18 cellular contexts compared by ENCODE assay signal in the genomic region with DNA sequence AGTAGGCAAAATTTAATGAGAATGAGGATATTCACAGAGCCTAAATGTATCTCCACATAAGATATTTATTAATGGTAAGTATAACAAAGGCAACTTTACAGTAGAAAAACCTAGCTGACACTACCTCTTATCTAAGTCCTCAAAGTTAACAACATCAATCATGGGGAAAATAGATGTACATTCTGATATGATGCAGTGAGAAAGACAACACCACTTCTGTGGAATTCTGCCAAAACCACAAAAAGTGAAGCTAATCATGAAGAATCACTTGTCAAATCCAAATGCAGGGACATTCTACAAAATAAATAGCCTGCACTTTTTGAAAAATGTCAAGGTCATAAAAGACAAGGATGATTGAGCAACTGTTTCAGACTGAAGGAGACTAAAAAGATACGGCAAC. TPM values are rescaled to one million over a fixed set of nuclear protein-coding genes. Genes with fewer than 3 reads are reported as not detected.
DNase-seq lines count a peak whose midpoint lies in the region; FAIRE-seq and TF ChIP-seq lines count a peak whose summit lies in the region.
"Had no signal": no experiment of that assay in that cellular context is flagged by ENCODE, and none has a peak within 500 bp of the region (broad histone marks: within the 10 kb centered on the region; RNA-seq: fewer than 3 reads in every experiment).

No MANE protein-coding gene starts in this region.

- no peak overlapping the region for H2AFZ ChIP-seq in SK-N-SH (ENCODE audit: low read depth)
- no peak overlapping the region for H2AFZ ChIP-seq in keratinocyte (ENCODE audit: control insufficient read depth, low read length)
- H2AFZ ChIP-seq: GM23338 had no signal

- H3K4me3 ChIP-seq in HEK293 (ENCODE audit: low read depth, low read length) (no peak overlapping the region), SK-N-SH (ENCODE audit: low read depth in 2 of 2, low read length in 1 of 2) (no peak overlapping the region), keratinocyte (ENCODE audit: control insufficient read depth in 2 of 3, extremely low read depth in 1 of 3, insufficient read depth in 2 of 3, low read depth in 1 of 3, low read length in 3 of 3) (no peak overlapping the region)
- H3K4me3 ChIP-seq: BLaER1 treated with 17β-estradiol and CSF1 and Interleukin-3, amounts not matched to agents 10 nM and 100 nM; GM23338; HAP-1 had no signal

- CTCF ChIA-PET in HEK293 (lab: Yijun Ruan, JAX) (no interaction called here), SK-N-SH (lab: Yijun Ruan, JAX) (no interaction called here)

- peak; percentile 5 for FAIRE-seq in keratinocyte (lab: Jason Lieb, UNC)
- FAIRE-seq: G401.6, GM12891, HepG2, HTR-8/SVneo had no signal

- no peaks in the 10 kb centered on the region for H3K9me2 ChIP-seq in SK-N-SH

- intact Hi-C loops in posterior cingulate gyrus (cut with DNase I): no loop called here

- TF ChIP-seq CTCF in HEK293 (tag by site-specific recombination; IDR thresholded peaks at IDR 0.05): no peak
- no peak for TF ChIP-seq CTCF in SK-N-SH (IDR thresholded peaks at IDR 0.05)
- no peak for TF ChIP-seq CTCF in keratinocyte (optimal IDR thresholded peaks at IDR 0.05 in 1 of 3, IDR thresholded peaks at IDR 0.05 in 1 of 3, conservative IDR thresholded peaks at IDR 0.05 in 1 of 3; ENCODE audit: extremely low read depth in 1 of 3, insufficient read depth in 2 of 3, low read length in 3 of 3)

- H3K9ac ChIP-seq in SK-N-SH (no peak overlapping the region), keratinocyte (ENCODE audit: control insufficient read depth, extremely low read depth, insufficient read depth, low read length) (no peak overlapping the region)
- H3K9ac ChIP-seq: BLaER1 treated with 17β-estradiol and CSF1 and Interleukin-3, amounts not matched to agents 10 nM and 100 nM had no signal

- H3K27me3 ChIP-seq in SK-N-SH (ENCODE audit: insufficient read depth): no peaks in the 10 kb centered on the region; the same call in 1 of the 2 replicates
- no peaks in the 10 kb centered on the region for H3K27me3 ChIP-seq in keratinocyte (ENCODE audit: control insufficient read depth, extremely low read depth, insufficient read depth, low read length)
- H3K27me3 ChIP-seq: BLaER1 treated with 17β-estradiol and CSF1 and Interleukin-3, amounts not matched to agents 10 nM and 100 nM had no signal

- DNase-seq in COLO829 (ENCODE audit: low spot score) (peak; percentile 47), SK-N-SH (no peak), keratinocyte (ENCODE audit: low read depth, low spot score) (no peak), NCI-H2029 (lab: John Stamatoyannopoulos, UW) (no peak), GOT3 (lab: John Stamatoyannopoulos, UW) (no peak), posterior cingulate gyrus (no peak)
- DNase-seq: CD4-positive, CD25-positive, alpha-beta regulatory T cell; DMS79; EL; HFFc6 had no signal

- 13% methylated on average over 1 of the region's 1 CpG for WGBS in SK-N-SH (ENCODE audit: low lambda C conversion rate)

- no peaks in the 10 kb centered on the region for H3K9me1 ChIP-seq in keratinocyte (ENCODE audit: control insufficient read depth, extremely low read depth, insufficient read depth, low read length)

- no peak for TF ChIP-seq EP300 in SK-N-SH (IDR thresholded peaks at IDR 0.05; ENCODE audit: borderline replicate concordance in 1 of 2, low read depth in 1 of 2, low read length in 1 of 2)

- no peaks in the 10 kb centered on the region for H3K36me3 ChIP-seq in HEK293 (ENCODE audit: control insufficient read depth in 2 of 2, insufficient read depth in 1 of 2, low read length in 2 of 2)
- no peaks in the 10 kb centered on the region for H3K36me3 ChIP-seq in SK-N-SH (replicated peaks in 1 of 2; ENCODE audit: control insufficient read depth in 1 of 2, insufficient read depth in 2 of 2, low read length in 1 of 2)
- H3K36me3 ChIP-seq in keratinocyte (ENCODE audit: control insufficient read depth in 2 of 2, extremely low read depth in 1 of 2, insufficient read depth in 2 of 2, low read length in 2 of 2): no peaks in the 10 kb centered on the region
- H3K36me3 ChIP-seq: BLaER1 treated with 17β-estradiol and CSF1 and Interleukin-3, amounts not matched to agents 10 nM and 100 nM; HAP-1 had no signal

- H3K79me2 ChIP-seq in SK-N-SH (ENCODE audit: insufficient read depth) (no peaks in the 10 kb centered on the region), keratinocyte (ENCODE audit: control insufficient read depth, insufficient read depth, low read length) (no peaks in the 10 kb centered on the region)

- H3F3A ChIP-seq in SK-N-SH (replicated peaks; ENCODE audit: insufficient read depth): no peaks in the 10 kb centered on the region

- H3K4me2 ChIP-seq in SK-N-SH: no peak overlapping the region
- no peak overlapping the region for H3K4me2 ChIP-seq in keratinocyte (ENCODE audit: control insufficient read depth, extremely low read depth, insufficient read depth, low read depth, low read length)
- H3K4me2 ChIP-seq: BLaER1 treated with 17β-estradiol and CSF1 and Interleukin-3, amounts not matched to agents 10 nM and 100 nM; GM23338 had no signal

- no peaks in the 10 kb centered on the region for H4K20me1 ChIP-seq in SK-N-SH (ENCODE audit: insufficient read depth)
- no peaks in the 10 kb centered on the region for H4K20me1 ChIP-seq in keratinocyte (ENCODE audit: control insufficient read depth, extremely low read depth, insufficient read depth, low read length)
- H4K20me1 ChIP-seq: BLaER1 treated with 17β-estradiol and CSF1 and Interleukin-3, amounts not matched to agents 10 nM and 100 nM had no signal

- no peak overlapping the region for H3K27ac ChIP-seq in HEK293 (ENCODE audit: extremely low read depth, low read depth, low read length)
- no peak overlapping the region for H3K27ac ChIP-seq in SK-N-SH (ENCODE audit: low read depth in 2 of 2, low read length in 1 of 2)
- H3K27ac ChIP-seq in keratinocyte (ENCODE audit: control insufficient read depth, insufficient read depth, low read length): no peak overlapping the region
- H3K27ac ChIP-seq: BLaER1 treated with 17β-estradiol and CSF1 and Interleukin-3, amounts not matched to agents 10 nM and 100 nM had no signal

- H3K9me3 ChIP-seq in HEK293 (ENCODE audit: control insufficient read depth, insufficient read depth, low read depth, low read length): no peaks in the 10 kb centered on the region
- no peaks in the 10 kb centered on the region for H3K9me3 ChIP-seq in SK-N-SH
- no peaks in the 10 kb centered on the region for H3K9me3 ChIP-seq in keratinocyte (ENCODE audit: control insufficient read depth, low read depth, low read length)
- H3K9me3 ChIP-seq: HAP-1 had no signal

- no peak for TF ChIP-seq RAD21 in SK-N-SH (IDR thresholded peaks at IDR 0.05; ENCODE audit: low read length)

- POLR2A ChIA-PET in HEK293 (lab: Yijun Ruan, JAX): no interaction called here
- POLR2A ChIA-PET in SK-N-SH (lab: Yijun Ruan, JAX): no interaction called here

- dilution Hi-C loops in keratinocyte (cut with MboI; ENCODE audit: extremely low pct_ligation_motif_present, low sequenced_read_pairs): no loop called here

- H3K4me1 ChIP-seq in HEK293 (ENCODE audit: control insufficient read depth, insufficient read depth, low read length) (0 out of 2 replicates have a peak, but pooled peaks cover 3% of the 10 kb centered on the region), SK-N-SH (ENCODE audit: control insufficient read depth in 1 of 2, insufficient read depth in 2 of 2, low read depth in 1 of 2, low read length in 1 of 2) (no peaks in the 10 kb centered on the region), keratinocyte (ENCODE audit: control insufficient read depth, extremely low read depth, insufficient read depth, low read length) (peaks cover 14% of the 10 kb centered on the region)
- H3K4me1 ChIP-seq: HAP-1 had no signal

TF ChIP-seq in HEK293, 187 proteins besides CTCF, POLR2A, EP300 and RAD21 (continues in another document):
- TF ChIP-seq, protein P1, sequence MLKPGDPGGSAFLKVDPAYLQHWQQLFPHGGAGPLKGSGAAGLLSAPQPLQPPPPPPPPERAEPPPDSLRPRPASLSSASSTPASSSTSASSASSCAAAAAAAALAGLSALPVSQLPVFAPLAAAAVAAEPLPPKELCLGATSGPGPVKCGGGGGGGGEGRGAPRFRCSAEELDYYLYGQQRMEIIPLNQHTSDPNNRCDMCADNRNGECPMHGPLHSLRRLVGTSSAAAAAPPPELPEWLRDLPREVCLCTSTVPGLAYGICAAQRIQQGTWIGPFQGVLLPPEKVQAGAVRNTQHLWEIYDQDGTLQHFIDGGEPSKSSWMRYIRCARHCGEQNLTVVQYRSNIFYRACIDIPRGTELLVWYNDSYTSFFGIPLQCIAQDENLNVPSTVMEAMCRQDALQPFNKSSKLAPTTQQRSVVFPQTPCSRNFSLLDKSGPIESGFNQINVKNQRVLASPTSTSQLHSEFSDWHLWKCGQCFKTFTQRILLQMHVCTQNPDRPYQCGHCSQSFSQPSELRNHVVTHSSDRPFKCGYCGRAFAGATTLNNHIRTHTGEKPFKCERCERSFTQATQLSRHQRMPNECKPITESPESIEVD (tag by site-specific recombination; IDR thresholded peaks at IDR 0.05): peak; percentile 76
- 0 out of 2 replicates have a peak, but pooled peaks have one; percentile 18 for TF ChIP-seq ZNF843 (tag by site-specific recombination; IDR thresholded peaks at IDR 0.05)

TF ChIP-seq in SK-N-SH, 30 proteins besides CTCF, POLR2A, EP300 and RAD21 (continues in another document):
- TF ChIP-seq, protein P2, sequence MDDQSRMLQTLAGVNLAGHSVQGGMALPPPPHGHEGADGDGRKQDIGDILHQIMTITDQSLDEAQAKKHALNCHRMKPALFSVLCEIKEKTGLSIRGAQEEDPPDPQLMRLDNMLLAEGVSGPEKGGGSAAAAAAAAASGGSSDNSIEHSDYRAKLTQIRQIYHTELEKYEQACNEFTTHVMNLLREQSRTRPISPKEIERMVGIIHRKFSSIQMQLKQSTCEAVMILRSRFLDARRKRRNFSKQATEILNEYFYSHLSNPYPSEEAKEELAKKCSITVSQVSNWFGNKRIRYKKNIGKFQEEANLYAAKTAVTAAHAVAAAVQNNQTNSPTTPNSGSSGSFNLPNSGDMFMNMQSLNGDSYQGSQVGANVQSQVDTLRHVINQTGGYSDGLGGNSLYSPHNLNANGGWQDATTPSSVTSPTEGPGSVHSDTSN (IDR thresholded peaks at IDR 0.05): peak; percentile 23; the same call in 1 of the 2 replicates
- 0 out of 2 replicates have a peak, but pooled peaks have one; percentile 4 for TF ChIP-seq TCF12 (IDR thresholded peaks at IDR 0.05)

RNA-seq across cellular contexts. Expression of gene EOMES, which starts 27.5 kb away (rescaled TPM):
- polyA plus RNA-seq in SK-N-SH (2012; rRNA removed) (not detected in 2 replicates), keratinocyte (0.57 to 1.6 TPM (median 0.93 TPM) in 3 replicates)
- not detected in 2 replicates for polyA plus RNA-seq in SK-N-SH (2012; cell fraction: cytosol; rRNA removed)
- polyA plus RNA-seq in SK-N-SH (2012; cell fraction: nucleus; rRNA removed): not detected in 2 replicates
- not detected for polyA plus RNA-seq in keratinocyte (2011; ENCODE audit: low read depth)
- 0.82 and 2.1 TPM in 2 replicates for polyA plus RNA-seq in keratinocyte (2011; cell fraction: cytosol; rRNA removed)
- 0.84 and 0.88 TPM in 2 replicates for polyA plus RNA-seq in keratinocyte (2011; cell fraction: nucleus; rRNA removed)
- 0.30 and 0.54 TPM in 2 replicates for polyA plus RNA-seq in keratinocyte (2012; ENCODE audit: low replicate concordance)
- polyA minus RNA-seq in keratinocyte: 0.23 to 0.61 TPM (median 0.53 TPM) in 3 replicates
- polyA minus RNA-seq in keratinocyte (2011; cell fraction: cytosol; rRNA and poly(A)+ RNA removed): 0.77 TPM
- polyA minus RNA-seq in keratinocyte (2011; cell fraction: nucleus; rRNA and poly(A)+ RNA removed): 0.32 and 0.39 TPM in 2 replicates
